ENCODE assay signal across 1 cellular context in genomic region chr5:179250561-179251225, GRCh38.
TF ChIP-seq lines count a peak whose summit lies in the region.

No MANE protein-coding gene starts in this region.

TF ChIP-seq in H1, 55 proteins besides CTCF, POLR2A, EP300 and RAD21:
- TF ChIP-seq CBX8 (IDR thresholded peaks at IDR 0.05; ENCODE audit: borderline replicate concordance, low read depth, low read length) (no peak), ZNF274 (IDR thresholded peaks at IDR 0.05; ENCODE audit: borderline replicate concordance, extremely low read depth, low read length) (no peak), SIRT6 (IDR thresholded peaks at IDR 0.05; ENCODE audit: low read length) (no peak), HDAC6 (IDR thresholded peaks at IDR 0.05; ENCODE audit: low read depth, low read length) (no peak), ATF2 (IDR thresholded peaks at IDR 0.05; ENCODE audit: low read length) (no peak), GTF2F1 (IDR thresholded peaks at IDR 0.05; ENCODE audit: borderline replicate concordance, low read depth, low read length) (no peak), POLR2AphosphoS5 (IDR thresholded peaks at IDR 0.05; ENCODE audit: low read depth, low read length) (no peak), USF2 (IDR thresholded peaks at IDR 0.05; ENCODE audit: low read length) (no peak)
TF ChIP-seq in H1: peak in this region for 0.
